Comparison of ENCODE assay signal across 19 cellular contexts in the genomic region with DNA sequence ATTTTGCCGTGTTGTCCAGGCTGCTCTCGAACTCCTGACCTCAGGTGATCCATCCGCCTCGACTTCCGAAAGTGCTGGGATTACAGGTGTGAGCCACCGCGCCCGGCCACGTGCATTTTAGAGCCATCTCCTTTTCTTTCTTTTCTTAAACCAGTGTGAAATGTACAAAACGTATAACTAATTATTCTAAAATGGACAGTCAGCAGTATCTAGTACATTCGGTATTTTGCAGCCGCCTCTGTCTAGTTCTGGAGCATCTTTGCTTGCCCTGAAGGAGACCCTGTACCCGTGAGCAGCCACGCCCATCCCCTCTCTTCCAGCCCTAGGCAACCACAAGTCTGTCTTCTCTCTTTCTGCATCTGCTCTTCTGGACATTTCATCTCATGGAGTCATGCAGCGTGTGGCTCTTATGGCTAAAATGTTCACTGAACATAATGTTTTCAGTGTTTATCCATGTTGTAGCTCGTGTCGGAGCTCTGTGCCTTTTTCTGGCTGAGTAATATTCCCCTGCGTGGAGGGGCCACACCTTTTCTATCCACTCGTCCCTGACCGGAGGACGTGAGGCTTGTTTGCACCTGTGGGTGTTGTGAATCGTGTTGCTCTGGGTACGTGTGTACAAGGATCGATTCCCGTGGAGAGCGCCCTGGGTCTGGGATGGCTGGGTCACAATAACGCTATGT.
DNase-seq lines count a peak whose midpoint lies in the region; ATAC-seq, FAIRE-seq and TF ChIP-seq lines count a peak whose summit lies in the region.
"Had no signal": no experiment of that assay in that cellular context is flagged by ENCODE, and none has a peak within 500 bp of the region (broad histone marks: within the 10 kb centered on the region; RNA-seq: fewer than 3 reads in every experiment).

No MANE protein-coding gene starts in this region.

- H3K4me3 ChIP-seq in A549 (no peak overlapping the region), HEK293 (ENCODE audit: low read depth, low read length) (no peak overlapping the region), esophagus muscularis mucosa (no peak overlapping the region), sigmoid colon (no peak overlapping the region)
- H3K4me3 ChIP-seq: BLaER1 had no signal

- H3K36me3 Mint-ChIP-seq in nephron progenitor cell (ENCODE audit: low read depth): no peaks in the 10 kb centered on the region
- no peaks in the 10 kb centered on the region for H3K36me3 Mint-ChIP-seq in H9 (ENCODE audit: insufficient read depth in 1 of 3, low read depth in 3 of 3)
- H3K36me3 Mint-ChIP-seq: CD4-positive, CD25-positive, alpha-beta regulatory T cell; CD8-positive, alpha-beta T cell had no signal

- H2BK15ac ChIP-seq in H9 (ENCODE audit: low read depth, low read length): no peak overlapping the region

- 37% methylated on average over 26 of the region's 27 CpGs for WGBS in A549 (ENCODE audit: missing lambda C conversion rate)
- 91% methylated on average over 27 of the region's 27 CpGs for WGBS in esophagus muscularis mucosa
- WGBS in H9 (ENCODE audit: extremely low coverage, insufficient read length, low lambda C conversion rate): no CpG with 5 or more reads among the region's 27 CpGs
- WGBS in sigmoid colon, 2 donors: 90 to 93% methylated on average over 27 of the region's 27 CpGs

- no peak overlapping the region for H3T11ph ChIP-seq in H9 (ENCODE audit: low read length)

- FAIRE-seq in A549 (lab: Jason Lieb, UNC): no peak
- FAIRE-seq: G401.6, GM12892, H54 had no signal

- no peak for TF ChIP-seq RAD21 in A549 (conservative IDR thresholded peaks at IDR 0.05 in 1 of 2, IDR thresholded peaks at IDR 0.05 in 1 of 2)

- TF ChIP-seq POLR2A in A549 (IDR thresholded peaks at IDR 0.05; ENCODE audit: low read length): no peak
- no peak for TF ChIP-seq POLR2A in esophagus muscularis mucosa (IDR thresholded peaks at IDR 0.05; ENCODE audit: low read depth)
- no peak for TF ChIP-seq POLR2A in sigmoid colon (IDR thresholded peaks at IDR 0.05)

- TF ChIP-seq EP300 in A549 (IDR thresholded peaks at IDR 0.05) (no peak), esophagus muscularis mucosa (IDR thresholded peaks at IDR 0.05) (no peak), sigmoid colon (IDR thresholded peaks at IDR 0.05) (no peak)

- H3K4me3 Mint-ChIP-seq in nephron progenitor cell: no peak overlapping the region
- H3K4me3 Mint-ChIP-seq in H9: no peak overlapping the region
- H3K4me3 Mint-ChIP-seq: B cell; CD4-positive, CD25-positive, alpha-beta regulatory T cell; CD8-positive, alpha-beta T cell had no signal

- no peaks in the 10 kb centered on the region for H3K79me2 ChIP-seq in H9 (ENCODE audit: insufficient read depth, low read length)

- no peak overlapping the region for H3K9ac ChIP-seq in H9 (ENCODE audit: extremely low read depth, insufficient read length, low read length)
- H3K9ac ChIP-seq: BLaER1 had no signal

- peaks cover 82% of the 10 kb centered on the region for H3K27me3 Mint-ChIP-seq in nephron progenitor cell (ENCODE audit: low read depth, poor library complexity)
- H3K27me3 Mint-ChIP-seq in H9 (ENCODE audit: low read depth): peaks cover 2% of the 10 kb centered on the region
- H3K27me3 Mint-ChIP-seq: B cell; CD4-positive, CD25-positive, alpha-beta regulatory T cell had no signal

- no peak overlapping the region for H4K8ac ChIP-seq in H9 (replicated peaks; ENCODE audit: insufficient read length, low read depth, low read length)

- H3K4me1 ChIP-seq in A549 (no peaks in the 10 kb centered on the region), HEK293 (ENCODE audit: control insufficient read depth, insufficient read depth, low read length) (no peaks in the 10 kb centered on the region), esophagus muscularis mucosa (no peaks in the 10 kb centered on the region), H9 (ENCODE audit: insufficient read depth, low read length) (no peaks in the 10 kb centered on the region), sigmoid colon (no peaks in the 10 kb centered on the region)
- H3K4me1 ChIP-seq: Caco-2 had no signal

- no peak overlapping the region for H3K4me2 ChIP-seq in A549
- no peak overlapping the region for H3K4me2 ChIP-seq in H9 (ENCODE audit: insufficient read depth, insufficient read length, low read length)
- H3K4me2 ChIP-seq: BLaER1 had no signal

- H3K9me3 Mint-ChIP-seq in nephron progenitor cell (peaks cover 6% of the 10 kb centered on the region), H9 (peaks cover 0 to 7% of the 10 kb centered on the region in 2 experiments; a peak in 3 of 5 replicates)
- H3K9me3 Mint-ChIP-seq: CD8-positive, alpha-beta T cell had no signal

- H3K9me3 ChIP-seq in A549 (no peaks in the 10 kb centered on the region), HEK293 (ENCODE audit: control insufficient read depth, insufficient read depth, low read depth, low read length) (no peaks in the 10 kb centered on the region), esophagus muscularis mucosa (no peaks in the 10 kb centered on the region), H9 (ENCODE audit: control insufficient read depth, low read depth, low read length) (no peaks in the 10 kb centered on the region), sigmoid colon (no peaks in the 10 kb centered on the region)
- H3K9me3 ChIP-seq: BLaER1, Caco-2 had no signal

- H2BK5ac ChIP-seq in H9 (ENCODE audit: insufficient read length, low read length): no peak overlapping the region

- POLR2A ChIA-PET in A549 (lab: Yijun Ruan, JAX): no interaction called here
- POLR2A ChIA-PET in HEK293 (lab: Yijun Ruan, JAX): no interaction called here

- no peak overlapping the region for H2BK12ac ChIP-seq in H9 (ENCODE audit: insufficient read length, low read depth, low read length)

- H3K23me2 ChIP-seq in H9 (ENCODE audit: insufficient read length, low read depth, low read length, poor library complexity, severe bottlenecking): no peaks in the 10 kb centered on the region

- DNase-seq in A549 (ENCODE audit: low read depth in 1 of 2, low spot score in 1 of 2) (no peak), nephron progenitor cell (no peak), esophagus muscularis mucosa (ENCODE audit: extremely low spot score) (no peak), H9 (no peak), sigmoid colon (no peak)
- DNase-seq: Caco-2; CD4-positive, CD25-positive, alpha-beta regulatory T cell; DMS153; DND-41; GOT3; HCEC 1CT had no signal

- H3K23ac ChIP-seq in H9 (ENCODE audit: insufficient read length, low read depth, low read length): no peak overlapping the region

- H3K4ac ChIP-seq in H9 (ENCODE audit: low read depth, low read length): no peak overlapping the region

- no peak for ATAC-seq in A549
- ATAC-seq: CD8-positive, alpha-beta T cell had no signal

- no peak overlapping the region for H3K56ac ChIP-seq in H9 (ENCODE audit: insufficient read length, low read depth, low read length)

- no peak overlapping the region for H2BK120ac ChIP-seq in H9 (ENCODE audit: low read depth, low read length, poor library complexity, severe bottlenecking)

- H3K27ac Mint-ChIP-seq in nephron progenitor cell: peak overlapping the region; percentile 36
- no peak overlapping the region for H3K27ac Mint-ChIP-seq in H9
- H3K27ac Mint-ChIP-seq: B cell; CD4-positive, CD25-positive, alpha-beta regulatory T cell; CD8-positive, alpha-beta T cell had no signal

- H4K20me1 ChIP-seq in H9 (ENCODE audit: control insufficient read depth, insufficient read depth, insufficient read length): no peaks in the 10 kb centered on the region

- no peak overlapping the region for H2AK5ac ChIP-seq in H9 (ENCODE audit: insufficient read length, low read length)

- H3K27ac ChIP-seq in A549 (no peak overlapping the region), HEK293 (ENCODE audit: extremely low read depth, low read depth, low read length) (no peak overlapping the region), esophagus muscularis mucosa (replicated peaks in 1 of 4) (no peak overlapping the region), H9 (ENCODE audit: insufficient read length, low read depth, low read length) (no peak overlapping the region), sigmoid colon (no peak overlapping the region)
- H3K27ac ChIP-seq: BLaER1, C4-2B had no signal

- no peak overlapping the region for H4K91ac ChIP-seq in H9 (ENCODE audit: insufficient read length, low read depth, low read length)

- TF ChIP-seq CTCF in A549 (IDR thresholded peaks at IDR 0.05) (no peak), HEK293 (tag by site-specific recombination; IDR thresholded peaks at IDR 0.05) (no peak), nephron progenitor cell (IDR thresholded peaks at IDR 0.05) (no peak), esophagus muscularis mucosa (IDR thresholded peaks at IDR 0.05) (no peak), H9 (conservative IDR thresholded peaks at IDR 0.05) (no peak), sigmoid colon (IDR thresholded peaks at IDR 0.05) (no peak)

- H3K14ac ChIP-seq in H9 (ENCODE audit: insufficient read depth, low read length): no peak overlapping the region; the same call in 1 of the 2 replicates

- CTCF ChIA-PET in A549 (lab: Yijun Ruan, JAX) (no interaction called here), HEK293 (lab: Yijun Ruan, JAX) (no interaction called here)

- H3K4me1 Mint-ChIP-seq in nephron progenitor cell (peaks cover 24% of the 10 kb centered on the region), H9 (peaks cover 8 to 16% of the 10 kb centered on the region in 2 experiments)
- H3K4me1 Mint-ChIP-seq: B cell; CD4-positive, CD25-positive, alpha-beta regulatory T cell had no signal

- H2BK20ac ChIP-seq in H9 (ENCODE audit: low read depth, low read length, poor library complexity, severe bottlenecking): no peak overlapping the region

- H4K5ac ChIP-seq in H9 (ENCODE audit: insufficient read length, low read depth, low read length): no peak overlapping the region

- intact Hi-C loops in esophagus muscularis mucosa (cut with DNase I) (no loop called here), sigmoid colon (cut with DNase I) (no loop called here)

- no peak overlapping the region for H2AFZ ChIP-seq in H9 (ENCODE audit: low read length)

- H3K36me3 ChIP-seq in HEK293 (ENCODE audit: control insufficient read depth in 2 of 2, insufficient read depth in 1 of 2, low read length in 2 of 2) (no peaks in the 10 kb centered on the region), esophagus muscularis mucosa (no peaks in the 10 kb centered on the region), sigmoid colon (no peaks in the 10 kb centered on the region)
- H3K36me3 ChIP-seq: BLaER1 had no signal

- H3K79me1 ChIP-seq in H9 (ENCODE audit: insufficient read depth, low read depth, low read length, poor library complexity, severe bottlenecking): no peaks in the 10 kb centered on the region

- H3K18ac ChIP-seq in H9 (ENCODE audit: insufficient read length, low read depth, low read length): no peak overlapping the region

- H3K27me3 ChIP-seq in esophagus muscularis mucosa (peaks cover 0 to 98% (median 0%) of the 10 kb centered on the region in 4 donors), H9 (ENCODE audit: insufficient read depth, low read length) (no peaks in the 10 kb centered on the region), sigmoid colon (peaks cover 4 to 99% (median 55%) of the 10 kb centered on the region in 3 donors)

TF ChIP-seq in A549, 52 proteins besides CTCF, POLR2A, EP300 and RAD21 (continues in another document):
- TF ChIP-seq NR3C1 (IDR thresholded peaks at IDR 0.05) (no peak), BHLHE40 (IDR thresholded peaks at IDR 0.05; ENCODE audit: low read depth, low read length) (no peak)

TF ChIP-seq in HEK293, 187 proteins besides CTCF, POLR2A, EP300 and RAD21 (continues in another document):
- TF ChIP-seq KLF1 (tag by site-specific recombination; IDR thresholded peaks at IDR 0.05) (no peak), ZNF341 (tag by site-specific recombination; IDR thresholded peaks at IDR 0.05; ENCODE audit: low read depth) (no peak)
